ENCODE assay signal across 11 cellular contexts in the genomic region with DNA sequence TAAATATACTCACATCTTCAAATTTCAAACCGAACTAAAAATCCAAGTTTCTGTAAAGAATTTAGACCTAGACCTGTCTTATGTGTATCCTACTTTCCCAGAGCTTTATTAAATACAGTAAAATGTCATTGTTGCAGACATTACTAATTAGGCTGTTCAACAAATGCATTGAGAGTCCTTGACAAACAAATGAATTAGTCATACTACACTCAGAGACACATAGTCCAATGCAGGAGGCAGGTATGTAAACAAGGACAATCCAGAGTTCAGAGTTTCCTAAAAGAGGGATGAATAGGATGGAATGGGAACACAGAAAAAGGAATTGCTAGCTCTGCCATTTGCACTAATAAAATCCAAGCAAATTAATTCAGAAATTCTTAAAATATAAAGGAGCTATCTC. TPM values are rescaled to one million over a fixed set of nuclear protein-coding genes. Genes with fewer than 3 reads are reported as not detected.
DNase-seq lines count a peak whose midpoint lies in the region; ATAC-seq and TF ChIP-seq lines count a peak whose summit lies in the region.
"Had no signal": no experiment of that assay in that cellular context is flagged by ENCODE, and none has a peak within 500 bp of the region (broad histone marks: within the 10 kb centered on the region; RNA-seq: fewer than 3 reads in every experiment).

No MANE protein-coding gene starts in this region.

- no peak overlapping the region for H2BK20ac ChIP-seq in H9 (ENCODE audit: low read depth, low read length, poor library complexity, severe bottlenecking)

- no peaks in the 10 kb centered on the region for H3K79me2 ChIP-seq in H9 (ENCODE audit: insufficient read depth, low read length)

- H2BK12ac ChIP-seq in H9 (ENCODE audit: insufficient read length, low read depth, low read length), result no peak overlapping the region

- no TSS peak for BruUV-seq in A673 (replicated peaks; lab: Mats Ljungman, UMichigan)

- H2AK5ac ChIP-seq in H9 (ENCODE audit: insufficient read length, low read length), result no peak overlapping the region

- H3K27me3 Mint-ChIP-seq in H9 (ENCODE audit: low read depth), result peaks cover 65% of the 10 kb centered on the region

- H3K9me3 ChIP-seq in H9 (ENCODE audit: control insufficient read depth, low read depth, low read length) (no peaks in the 10 kb centered on the region), right lobe of liver (no peaks in the 10 kb centered on the region), A673 (ENCODE audit: low read depth, low read length, poor library complexity, severe bottlenecking) (no peaks in the 10 kb centered on the region)

- peak; percentile 13 for DNase-seq in A172 (ENCODE audit: low spot score)
- no peak for DNase-seq in H9
- DNase-seq in RWPE1 (ENCODE audit: low spot score), result peak; percentile 15
- DNase-seq in right lobe of liver, result no peak
- DNase-seq in A673 (ENCODE audit: low spot score), result no peak
- DNase-seq in OCI-M2 (lab: John Stamatoyannopoulos, UW; ENCODE audit: unreplicated experiment), result no peak
- DNase-seq in cerebellar cortex (ENCODE audit: low spot score), result no peak
- DNase-seq: activated CD4-positive, alpha-beta T cell treated with anti-CD3 and anti-CD28 coated beads for 48 hours; activated naive CD4-positive, alpha-beta T cell treated with anti-CD3 and anti-CD28 coated beads, Interleukin-2, amount 10 ng/mL, durations not matched to agents 7 days and 5 days; effector memory CD4-positive, alpha-beta T cell had no signal

- POLR2A ChIA-PET in RWPE1 (lab: Yijun Ruan, JAX; ENCODE audit: low non-redundant PET), result no interaction called here
- POLR2A ChIA-PET in A673 (lab: Charles Lee; ENCODE audit: low non-redundant PET), result no interaction called here

- H3K56ac ChIP-seq in H9 (ENCODE audit: insufficient read length, low read depth, low read length), result no peak overlapping the region

- intact Hi-C loops in right lobe of liver (cut with DNase I) (no loop called here), A673 (cut with micrococcal nuclease; ENCODE audit: unreplicated experiment) (loop anchor here (5.0 kb wide), 2 partner anchors 61 to 179 kb away; no protein-coding TSS in a partner anchor)

- no peaks in the 10 kb centered on the region for H3K79me1 ChIP-seq in H9 (ENCODE audit: insufficient read depth, low read depth, low read length, poor library complexity, severe bottlenecking)

- H4K20me1 ChIP-seq in H9 (ENCODE audit: control insufficient read depth, insufficient read depth, insufficient read length), result no peaks in the 10 kb centered on the region

- H3K4me2 ChIP-seq in H9 (ENCODE audit: insufficient read depth, insufficient read length, low read length), result no peak overlapping the region

- H2AFZ ChIP-seq in H9 (ENCODE audit: low read length), result no peak overlapping the region

- peak overlapping the region in 1 of 3 donors; percentile 51 for H3K4me3 ChIP-seq in right lobe of liver
- H3K4me3 ChIP-seq in A673 (ENCODE audit: low read depth, low read length, poor library complexity, severe bottlenecking), result no peak overlapping the region

- no peak overlapping the region for H4K5ac ChIP-seq in H9 (ENCODE audit: insufficient read length, low read depth, low read length)

- no peak overlapping the region for H3T11ph ChIP-seq in H9 (ENCODE audit: low read length)

- H3K4me1 Mint-ChIP-seq in H9, result peaks cover 33 to 35% of the 10 kb centered on the region in 2 experiments

- TF ChIP-seq POLR2A in right lobe of liver (IDR thresholded peaks at IDR 0.05), result peak; percentile 28

- H3K9ac ChIP-seq in H9 (ENCODE audit: extremely low read depth, insufficient read length, low read length), result no peak overlapping the region

- H3K14ac ChIP-seq in H9 (ENCODE audit: insufficient read depth, low read length), result no peak overlapping the region

- H3K23ac ChIP-seq in H9 (ENCODE audit: insufficient read length, low read depth, low read length), result no peak overlapping the region

- H3K9me3 Mint-ChIP-seq in H9, result no peaks in the 10 kb centered on the region
- H3K9me3 Mint-ChIP-seq: activated naive CD4-positive, alpha-beta T cell treated with anti-CD3 and anti-CD28 coated beads, Interleukin-2, amount 10 ng/mL, durations not matched to agents 7 days and 5 days had no signal

- TF ChIP-seq CTCF in H9 (conservative IDR thresholded peaks at IDR 0.05), result no peak
- TF ChIP-seq CTCF in RWPE1 (conservative IDR thresholded peaks at IDR 0.05; ENCODE audit: low read depth), result no peak
- TF ChIP-seq CTCF in right lobe of liver (IDR thresholded peaks at IDR 0.05), result no peak
- no peak for TF ChIP-seq CTCF in A673 (conservative IDR thresholded peaks at IDR 0.05; ENCODE audit: low read depth, low read length)

- H4K91ac ChIP-seq in H9 (ENCODE audit: insufficient read length, low read depth, low read length), result no peak overlapping the region

- H3K4me3 Mint-ChIP-seq in H9, result peak overlapping the region; percentile 75 to 88; a peak in 3 of 5 replicates

- no peak overlapping the region for H3K18ac ChIP-seq in H9 (ENCODE audit: insufficient read length, low read depth, low read length)

- H3K27ac Mint-ChIP-seq in H9, result no peak overlapping the region

- ATAC-seq in right lobe of liver, result peak; percentile 26 to 57 (median 48)
- ATAC-seq in GM18873 (IDR thresholded peaks at IDR 0.05; ENCODE audit: low FRiP score, unreplicated experiment), result no peak

- H3K4me1 ChIP-seq in H9 (ENCODE audit: insufficient read depth, low read length) (no peaks in the 10 kb centered on the region), right lobe of liver (peaks cover 0 to 25% (median 12%) of the 10 kb centered on the region in 4 donors), A673 (ENCODE audit: insufficient read depth, low read length, poor library complexity, severe bottlenecking) (peaks cover 12% of the 10 kb centered on the region)

- peaks cover 16% of the 10 kb centered on the region for H3K23me2 ChIP-seq in H9 (ENCODE audit: insufficient read length, low read depth, low read length, poor library complexity, severe bottlenecking)

- H3K27me3 ChIP-seq in H9 (ENCODE audit: insufficient read depth, low read length) (peaks cover 27% of the 10 kb centered on the region), right lobe of liver (no peaks in the 10 kb centered on the region), A673 (replicated peaks; ENCODE audit: insufficient read depth, low read depth, low read length, poor library complexity) (no peaks in the 10 kb centered on the region)

- H2BK120ac ChIP-seq in H9 (ENCODE audit: low read depth, low read length, poor library complexity, severe bottlenecking), result no peak overlapping the region

- no peak overlapping the region for H4K8ac ChIP-seq in H9 (replicated peaks; ENCODE audit: insufficient read length, low read depth, low read length)

- CTCF ChIA-PET in RWPE1 (lab: Yijun Ruan, JAX), result no interaction called here
- CTCF ChIA-PET in A673 (lab: Charles Lee), result no interaction called here

- H3K36me3 ChIP-seq in right lobe of liver (no peaks in the 10 kb centered on the region), A673 (ENCODE audit: insufficient read depth, low read length, poor library complexity, severe bottlenecking) (no peaks in the 10 kb centered on the region)

- no peak overlapping the region for H2BK5ac ChIP-seq in H9 (ENCODE audit: insufficient read length, low read length)

- H3K27ac ChIP-seq in H9 (ENCODE audit: insufficient read length, low read depth, low read length), result no peak overlapping the region
- no peak overlapping the region for H3K27ac ChIP-seq in RWPE1
- peak overlapping the region; percentile 97 to 99 (median 99) for H3K27ac ChIP-seq in right lobe of liver
- H3K27ac ChIP-seq in A673 (ENCODE audit: low read depth, low read length, poor library complexity, severe bottlenecking), result no peak overlapping the region

- no peak overlapping the region for H2BK15ac ChIP-seq in H9 (ENCODE audit: low read depth, low read length)

- WGBS in H9 (ENCODE audit: extremely low coverage, insufficient read length, low lambda C conversion rate), result no CpG with 5 or more reads among the region's 1 CpG
- 47% methylated on average over 1 of the region's 1 CpG for WGBS in right lobe of liver (ENCODE audit: insufficient coverage, low coverage, low lambda C conversion rate, missing lambda C conversion rate)

- H3K4ac ChIP-seq in H9 (ENCODE audit: low read depth, low read length), result no peak overlapping the region

- H3K36me3 Mint-ChIP-seq in H9 (ENCODE audit: insufficient read depth in 1 of 3, low read depth in 3 of 3), result no peaks in the 10 kb centered on the region

RNA-seq across cellular contexts. Expression of a gene that starts 1.6 kb away (rescaled TPM):
- 43.6 and 57.8 TPM in 2 replicates for total RNA-seq in A172 (2014; rRNA removed; shearing (Covaris generic))
- total RNA-seq in H9 (2021), result 8.0 and 8.4 TPM in 2 replicates
- total RNA-seq in right lobe of liver, result 10 to 100 TPM; 19.3 to 66.5 (median 38.9) TPM
- 29.5 and 30.4 TPM in 2 replicates for total RNA-seq in A673 (2021)

Comparison
In these comparisons a context has a peak if more than half of its experiments do, and no peak if none do; other contexts are left out.
1. DNase-seq: peak in A172 (single experiment) and RWPE1 (single experiment); none in H9 (single experiment), right lobe of liver (0 of 3), A673 (single experiment), OCI-M2 (single experiment) and cerebellar cortex (single experiment).
2. H3K27ac ChIP-seq: peak in right lobe of liver (3 of 3); none in H9 (single experiment), RWPE1 (single experiment) and A673 (single experiment).